Comparison of ENCODE assay signal across 12 cellular contexts in genomic region chr2:112880696-112881095, GRCh38. TPM values are rescaled to one million over a fixed set of nuclear protein-coding genes. Genes with fewer than 3 reads are reported as not detected.
DNase-seq lines count a peak whose midpoint lies in the region; ATAC-seq and TF ChIP-seq lines count a peak whose summit lies in the region.
"Had no signal": no experiment of that assay in that cellular context is flagged by ENCODE, and none has a peak within 500 bp of the region (broad histone marks: within the 10 kb centered on the region; RNA-seq: fewer than 3 reads in every experiment).

No MANE protein-coding gene starts in this region.

- CTCF ChIA-PET in activated CD4-positive, alpha-beta memory T cell treated with anti-CD3 and anti-CD28 coated beads for 36 hours (lab: Charles Lee) = interaction anchor here (1.0 to 7.5 kb wide), 2 partner anchors 130 to 174 kb away, joined by 3 to 84 read pairs; no protein-coding TSS in a partner anchor

- H3K36me3 Mint-ChIP-seq in CD14-positive monocyte (peaks cover 0 to 5% of the 10 kb centered on the region in 2 donors), GM23338 (ENCODE audit: low read depth) (no peaks in the 10 kb centered on the region)
- no peaks in the 10 kb centered on the region for H3K36me3 Mint-ChIP-seq in activated CD4-positive, alpha-beta memory T cell treated with anti-CD3 and anti-CD28 coated beads for 36 hours
- H3K36me3 Mint-ChIP-seq: naive thymus-derived CD8-positive, alpha-beta T cell had no signal

- no peaks in the 10 kb centered on the region for H4K20me1 ChIP-seq in GM23338 (replicated peaks; ENCODE audit: insufficient read depth)
- no peaks in the 10 kb centered on the region for H4K20me1 ChIP-seq in hepatocyte (ENCODE audit: insufficient read depth, poor library complexity, severe bottlenecking)

- DNase-seq in CD14-positive monocyte (ENCODE audit: low spot score) (no peak), GM23338 (ENCODE audit: low spot score) (no peak), hepatocyte (ENCODE audit: low spot score) (no peak), erythroblast (lab: John Stamatoyannopoulos, UW) (no peak), SKM-1 (lab: John Stamatoyannopoulos, UW; ENCODE audit: unreplicated experiment) (no peak), amniotic stem cell (lab: John Stamatoyannopoulos, UW) (no peak)
- peak; percentile 13 for DNase-seq in activated CD4-positive, alpha-beta memory T cell treated with anti-CD3 and anti-CD28 coated beads for 36 hours
- DNase-seq: CD4-positive, alpha-beta T cell; naive thymus-derived CD8-positive, alpha-beta T cell; NCI-H446 had no signal

- peak overlapping the region in 1 of 2 donors; percentile 42 for H3K4me3 Mint-ChIP-seq in CD14-positive monocyte
- H3K4me3 Mint-ChIP-seq in GM23338 = no peak overlapping the region
- no peak overlapping the region for H3K4me3 Mint-ChIP-seq in activated CD4-positive, alpha-beta memory T cell treated with anti-CD3 and anti-CD28 coated beads for 36 hours
- H3K4me3 Mint-ChIP-seq: CD4-positive, alpha-beta T cell had no signal

- H3K4me1 ChIP-seq in GM23338 (ENCODE audit: insufficient read depth) (no peaks in the 10 kb centered on the region), hepatocyte (ENCODE audit: insufficient read depth) (no peaks in the 10 kb centered on the region)

- H3K27me3 ChIP-seq in GM23338 (ENCODE audit: insufficient read depth) (no peaks in the 10 kb centered on the region), hepatocyte (no peaks in the 10 kb centered on the region)

- no peak for TF ChIP-seq CTCF in CD14-positive monocyte (IDR thresholded peaks at IDR 0.05)
- TF ChIP-seq CTCF in GM23338 (conservative IDR thresholded peaks at IDR 0.05; ENCODE audit: low read depth in 2 of 2) = no peak
- no peak for TF ChIP-seq CTCF in hepatocyte (IDR thresholded peaks at IDR 0.05; ENCODE audit: poor library complexity)

- H3K36me3 ChIP-seq in GM23338 (ENCODE audit: insufficient read depth) (no peaks in the 10 kb centered on the region), hepatocyte (replicated peaks; ENCODE audit: insufficient read depth, low read depth) (no peaks in the 10 kb centered on the region)

- H3K4me3 ChIP-seq in GM23338 (no peak overlapping the region), hepatocyte (no peak overlapping the region)

- WGBS in hepatocyte (ENCODE audit: low lambda C conversion rate, missing lambda C conversion rate) = 77% methylated on average over 7 of the region's 7 CpGs

- H3K27ac Mint-ChIP-seq in CD14-positive monocyte (peak overlapping the region; percentile 38 to 96 (median 90)), GM23338 (no peak overlapping the region)
- H3K27ac Mint-ChIP-seq in activated CD4-positive, alpha-beta memory T cell treated with anti-CD3 and anti-CD28 coated beads for 36 hours = peak overlapping the region; percentile 77
- H3K27ac Mint-ChIP-seq: CD4-positive, alpha-beta T cell had no signal

- H3K4me2 ChIP-seq in GM23338 = no peak overlapping the region
- H3K4me2 ChIP-seq in hepatocyte = no peak overlapping the region

- no peak for TF ChIP-seq POLR2A in erythroblast (IDR thresholded peaks at IDR 0.05; ENCODE audit: low read length)

- peaks cover 0 to 6% (median 2%) of the 10 kb centered on the region in 3 donors for H3K27me3 Mint-ChIP-seq in CD14-positive monocyte (ENCODE audit: low read depth in 3 of 3)
- peaks cover 2% of the 10 kb centered on the region for H3K27me3 Mint-ChIP-seq in GM23338 (ENCODE audit: insufficient read depth, low read depth, poor library complexity)
- H3K27me3 Mint-ChIP-seq in activated CD4-positive, alpha-beta memory T cell treated with anti-CD3 and anti-CD28 coated beads for 36 hours = no peaks in the 10 kb centered on the region
- H3K27me3 Mint-ChIP-seq: CD4-positive, alpha-beta T cell had no signal

- H3K4me1 Mint-ChIP-seq in CD14-positive monocyte (peaks cover 41% of the 10 kb centered on the region), GM23338 (peaks cover 4% of the 10 kb centered on the region; the same call in 2 of the 3 replicates)
- peaks cover 30% of the 10 kb centered on the region for H3K4me1 Mint-ChIP-seq in activated CD4-positive, alpha-beta memory T cell treated with anti-CD3 and anti-CD28 coated beads for 36 hours (ENCODE audit: low read depth)

- H2AFZ ChIP-seq in GM23338 = peak overlapping the region; percentile 69
- no peak overlapping the region for H2AFZ ChIP-seq in hepatocyte

- H3F3A ChIP-seq in GM23338 (replicated peaks; ENCODE audit: low read depth) = no peaks in the 10 kb centered on the region

- ATAC-seq in GM23338 = no peak
- no peak for ATAC-seq in GM18511 (IDR thresholded peaks at IDR 0.05; ENCODE audit: unreplicated experiment)
- ATAC-seq: naive thymus-derived CD8-positive, alpha-beta T cell had no signal

- POLR2A ChIA-PET in activated CD4-positive, alpha-beta memory T cell treated with anti-CD3 and anti-CD28 coated beads for 36 hours (lab: Charles Lee) = no interaction called here

- intact Hi-C loops in CD14-positive monocyte (cut with micrococcal nuclease) = loop anchor here (5.0 to 10.0 kb wide), 3 partner anchors 43 to 86 kb away; partner anchors contain the start of gene IL1B (in 1 of the 2)
- intact Hi-C loops in activated CD4-positive, alpha-beta memory T cell treated with anti-CD3 and anti-CD28 coated beads for 36 hours (cut with micrococcal nuclease) = loop anchor here (1.0 to 10.0 kb wide), 3 partner anchors 83 to 256 kb away; partner anchors contain the start of gene CKAP2L

- H3K9me2 ChIP-seq in GM23338 (ENCODE audit: insufficient read depth) = no peaks in the 10 kb centered on the region
- H3K9me2 ChIP-seq in hepatocyte (replicated peaks; ENCODE audit: insufficient read depth) = no peaks in the 10 kb centered on the region

- no peak overlapping the region for H3K27ac ChIP-seq in GM23338 (ENCODE audit: low read depth)
- H3K27ac ChIP-seq in hepatocyte = peak overlapping the region; percentile 12

- peaks cover 0 to 2% (median 0%) of the 10 kb centered on the region in 7 donors for H3K9me3 Mint-ChIP-seq in CD14-positive monocyte
- H3K9me3 Mint-ChIP-seq in GM23338 = no peaks in the 10 kb centered on the region
- no peaks in the 10 kb centered on the region for H3K9me3 Mint-ChIP-seq in activated CD4-positive, alpha-beta memory T cell treated with anti-CD3 and anti-CD28 coated beads for 36 hours
- H3K9me3 Mint-ChIP-seq: CD4-positive, alpha-beta T cell; naive thymus-derived CD8-positive, alpha-beta T cell had no signal

- H3K79me2 ChIP-seq in GM23338 (replicated peaks; ENCODE audit: insufficient read depth) (no peaks in the 10 kb centered on the region), hepatocyte (no peaks in the 10 kb centered on the region)

- H3K9me3 ChIP-seq in hepatocyte (ENCODE audit: low read depth) = no peaks in the 10 kb centered on the region

TF ChIP-seq in GM23338, 12 proteins besides CTCF, POLR2A, EP300 and RAD21 (continues in another document):
- TF ChIP-seq EZH2phosphoT487 (IDR thresholded peaks at IDR 0.05; ENCODE audit: unreplicated experiment) = no peak
- TF ChIP-seq EZH2 (IDR thresholded peaks at IDR 0.05; ENCODE audit: low read depth, unreplicated experiment) = no peak
- TF ChIP-seq STAT1 (IDR thresholded peaks at IDR 0.05; ENCODE audit: unreplicated experiment) = no peak
- TF ChIP-seq NANOG (IDR thresholded peaks at IDR 0.05; ENCODE audit: borderline replicate concordance) = no peak
- TF ChIP-seq, protein P1, sequence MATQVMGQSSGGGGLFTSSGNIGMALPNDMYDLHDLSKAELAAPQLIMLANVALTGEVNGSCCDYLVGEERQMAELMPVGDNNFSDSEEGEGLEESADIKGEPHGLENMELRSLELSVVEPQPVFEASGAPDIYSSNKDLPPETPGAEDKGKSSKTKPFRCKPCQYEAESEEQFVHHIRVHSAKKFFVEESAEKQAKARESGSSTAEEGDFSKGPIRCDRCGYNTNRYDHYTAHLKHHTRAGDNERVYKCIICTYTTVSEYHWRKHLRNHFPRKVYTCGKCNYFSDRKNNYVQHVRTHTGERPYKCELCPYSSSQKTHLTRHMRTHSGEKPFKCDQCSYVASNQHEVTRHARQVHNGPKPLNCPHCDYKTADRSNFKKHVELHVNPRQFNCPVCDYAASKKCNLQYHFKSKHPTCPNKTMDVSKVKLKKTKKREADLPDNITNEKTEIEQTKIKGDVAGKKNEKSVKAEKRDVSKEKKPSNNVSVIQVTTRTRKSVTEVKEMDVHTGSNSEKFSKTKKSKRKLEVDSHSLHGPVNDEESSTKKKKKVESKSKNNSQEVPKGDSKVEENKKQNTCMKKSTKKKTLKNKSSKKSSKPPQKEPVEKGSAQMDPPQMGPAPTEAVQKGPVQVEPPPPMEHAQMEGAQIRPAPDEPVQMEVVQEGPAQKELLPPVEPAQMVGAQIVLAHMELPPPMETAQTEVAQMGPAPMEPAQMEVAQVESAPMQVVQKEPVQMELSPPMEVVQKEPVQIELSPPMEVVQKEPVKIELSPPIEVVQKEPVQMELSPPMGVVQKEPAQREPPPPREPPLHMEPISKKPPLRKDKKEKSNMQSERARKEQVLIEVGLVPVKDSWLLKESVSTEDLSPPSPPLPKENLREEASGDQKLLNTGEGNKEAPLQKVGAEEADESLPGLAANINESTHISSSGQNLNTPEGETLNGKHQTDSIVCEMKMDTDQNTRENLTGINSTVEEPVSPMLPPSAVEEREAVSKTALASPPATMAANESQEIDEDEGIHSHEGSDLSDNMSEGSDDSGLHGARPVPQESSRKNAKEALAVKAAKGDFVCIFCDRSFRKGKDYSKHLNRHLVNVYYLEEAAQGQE (IDR thresholded peaks at IDR 0.05; ENCODE audit: unreplicated experiment) = no peak
- no peak for TF ChIP-seq ZNF331 (CRISPR knock-in tag; IDR thresholded peaks at IDR 0.05; ENCODE audit: low read depth)

RNA-seq across cellular contexts. Expression of gene IL37, which starts 30.3 kb away (rescaled TPM):
- polyA plus RNA-seq in CD14-positive monocyte (not detected), GM23338 (2016; fragmentation: Nextera tagmentation; extraction: Ambion mirVana) (not detected in 2 replicates), hepatocyte (not detected in 2 replicates)
- total RNA-seq in GM23338 (2014; rRNA removed; shearing (Covaris generic)) = not detected in 2 replicates
- not detected for total RNA-seq in activated CD4-positive, alpha-beta memory T cell treated with anti-CD3 and anti-CD28 coated beads for 36 hours
- total RNA-seq in hepatocyte = not detected in 2 replicates
- total RNA-seq: CD4-positive, alpha-beta T cell; naive thymus-derived CD8-positive, alpha-beta T cell; skeletal muscle tissue had no signal
- polyA plus RNA-seq: naive thymus-derived CD8-positive, alpha-beta T cell had no signal

RNA-seq across cellular contexts. Expression of gene IL1B, which starts 44.1 kb away (rescaled TPM):
- polyA plus RNA-seq in CD14-positive monocyte (100 to 1,000 TPM in 1 of 2 donors, 10 to 100 TPM in 1; 65.1 to 114 TPM), GM23338 (2016; fragmentation: Nextera tagmentation; extraction: Ambion mirVana) (0.14 TPM in 1 of 2 replicates, not detected in the other), hepatocyte (1.2 and 2.4 TPM in 2 replicates)
- total RNA-seq in GM23338 (2014; rRNA removed; shearing (Covaris generic)) = not detected in 2 replicates
- total RNA-seq in activated CD4-positive, alpha-beta memory T cell treated with anti-CD3 and anti-CD28 coated beads for 36 hours = under 1 TPM in 1 of 2 experiments, not detected in 1; 0.44 TPM
- total RNA-seq in hepatocyte = 0.76 and 1.1 TPM in 2 replicates
- total RNA-seq: naive thymus-derived CD8-positive, alpha-beta T cell had no signal
- polyA plus RNA-seq: naive thymus-derived CD8-positive, alpha-beta T cell had no signal
